In genomic region chr5:164301136-164301535, GRCh38 we compare ENCODE assay signal across 21 cellular contexts.
"Had no signal": no experiment of that assay in that cellular context is flagged by ENCODE, and none has a peak within 500 bp of the region (broad histone marks: within the 10 kb centered on the region; RNA-seq: fewer than 3 reads in every experiment).

No MANE protein-coding gene starts in this region.

- H3K36me3 ChIP-seq: SJCRH30 had no signal

- H3K4me1 ChIP-seq: SJCRH30 had no signal

- H3K4me3 ChIP-seq: SJCRH30 had no signal

- H3K9me3 ChIP-seq: SJCRH30 had no signal

- H3K27ac ChIP-seq: RWPE1, SJCRH30 had no signal

- ATAC-seq: Panc1, PC-3, SK-N-SH treated with all-trans-retinoic acid at 6 μM for 48 hours had no signal

- DNase-seq: Karpas-422; KG1; NCI-H1092 treated with DMSO at 0.1 percent for 48 hours; NCI-H1436 treated with DMSO at 0.1 percent for 48 hours; NCI-H1694; NCI-H187 treated with DMSO at 0.1 percent for 48 hours; NCI-H2029 treated with DMSO at 0.1 percent for 48 hours; NCI-H2171 treated with DMSO at 0.1 percent for 48 hours; NCI-H345; NCI-H446 treated with DMSO at 0.1 percent for 48 hours; NCI-H510A treated with DMSO at 0.1 percent for 48 hours; NCI-H526 treated with DMSO at 0.1 percent for 48 hours; NCI-H774; NK-92 treated with Interleukin-12 subunit alpha and Interleukin-12 subunit beta, amount 100 ng/mL, for 24 hours; PC-3; SHP77; SJCRH30; T-helper 1 cell had no signal
